In genomic region chr10:102504179-102504975, GRCh38 we compare ENCODE assay signal across 8 cellular contexts. TPM values are rescaled to one million over a fixed set of nuclear protein-coding genes. Genes with fewer than 3 reads are reported as not detected.
DNase-seq lines count a peak whose midpoint lies in the region; ATAC-seq, FAIRE-seq and TF ChIP-seq lines count a peak whose summit lies in the region.

No MANE protein-coding gene starts in this region.

- H3K4me2 ChIP-seq in GM23248 (ENCODE audit: unreplicated experiment), result peak overlapping the region; percentile 83
- H3K4me2 ChIP-seq in astrocyte (ENCODE audit: low read length), result peak overlapping the region; percentile 100

- in situ Hi-C loops in GM23248 (cut with MboI), result no loop called here

- H3K36me3 Mint-ChIP-seq in astrocyte (ENCODE audit: low read depth, unreplicated experiment), result no peaks in the 10 kb centered on the region

- H3K9me3 ChIP-seq in GM23248 (ENCODE audit: low read depth), result no peaks in the 10 kb centered on the region
- no peaks in the 10 kb centered on the region for H3K9me3 ChIP-seq in astrocyte (ENCODE audit: insufficient read depth, low read depth, low read length)
- H3K9me3 ChIP-seq in iPS-20b (ENCODE audit: insufficient read depth, low read depth, low read length), result no peaks in the 10 kb centered on the region
- H3K9me3 ChIP-seq in small intestine (ENCODE audit: control insufficient read depth, low read depth), result no peaks in the 10 kb centered on the region

- peak overlapping the region; percentile 91 for H3K27ac Mint-ChIP-seq in astrocyte (ENCODE audit: unreplicated experiment)

- no peaks in the 10 kb centered on the region for H3K9me3 Mint-ChIP-seq in astrocyte (ENCODE audit: unreplicated experiment)

- peak overlapping the region; percentile 91 for H3K4me3 ChIP-seq in GM23248
- peak overlapping the region; percentile 96 for H3K4me3 ChIP-seq in astrocyte (ENCODE audit: insufficient read depth, low read depth, low read length)
- H3K4me3 ChIP-seq in iPS-20b (ENCODE audit: low read length), result peak overlapping the region; percentile 87
- peak overlapping the region; percentile 84 to 96 for H3K4me3 ChIP-seq in small intestine (ENCODE audit: low read depth in 1 of 2, low read length in 2 of 2)

- H3K4me3 Mint-ChIP-seq in astrocyte (ENCODE audit: unreplicated experiment), result peak overlapping the region; percentile 93

- H3K9me2 ChIP-seq in GM23248 (ENCODE audit: insufficient read depth), result no peaks in the 10 kb centered on the region

- TF ChIP-seq CTCF in RWPE1 (conservative IDR thresholded peaks at IDR 0.05; ENCODE audit: low read depth), result no peak
- TF ChIP-seq CTCF in astrocyte (IDR thresholded peaks at IDR 0.05; ENCODE audit: insufficient read depth, low read depth, low read length), result no peak

- peaks cover 22% of the 10 kb centered on the region for H3F3A ChIP-seq in GM23248 (ENCODE audit: insufficient read depth)

- no peaks in the 10 kb centered on the region for H3K27me3 ChIP-seq in GM23248 (replicated peaks; ENCODE audit: insufficient read depth)
- H3K27me3 ChIP-seq in astrocyte (ENCODE audit: insufficient read depth, low read length), result no peaks in the 10 kb centered on the region
- peaks cover 15% of the 10 kb centered on the region for H3K27me3 ChIP-seq in iPS-20b (ENCODE audit: insufficient read depth, low read length)
- no peaks in the 10 kb centered on the region for H3K27me3 ChIP-seq in small intestine (ENCODE audit: control insufficient read depth in 2 of 2, insufficient read depth in 2 of 2, low read length in 2 of 2)

- FAIRE-seq in astrocyte (lab: Jason Lieb, UNC) (no peak), small intestine (lab: Jason Lieb, UNC) (no peak), frontal cortex (lab: Jason Lieb, UNC) (no peak)

- H3K27ac ChIP-seq in GM23248 (peak overlapping the region; percentile 3; the same call in 1 of the 2 replicates), RWPE1 (peak overlapping the region; percentile 76), astrocyte (ENCODE audit: low read depth, low read length) (peak overlapping the region; percentile 38), iPS-20b (ENCODE audit: low read length) (no peak overlapping the region), small intestine (ENCODE audit: low read depth in 1 of 2, low read length in 1 of 2) (peak overlapping the region; percentile 36 to 75)

- CTCF ChIA-PET in RWPE1 (lab: Yijun Ruan, JAX), result interaction anchor here (0.5 to 1.9 kb wide), 14 partner anchors 13 to 315 kb away, joined by 3 to 16 read pairs (median 3); partner anchors contain the start of gene C10orf95

- H3K9ac ChIP-seq in GM23248, result peak overlapping the region; percentile 82
- peak overlapping the region; percentile 88 for H3K9ac ChIP-seq in astrocyte (ENCODE audit: low read length)
- H3K9ac ChIP-seq in iPS-20b (ENCODE audit: low read depth, low read length), result peak overlapping the region; percentile 69

- peaks cover 3% of the 10 kb centered on the region for H3K4me1 Mint-ChIP-seq in astrocyte (ENCODE audit: low read depth, unreplicated experiment)

- POLR2A ChIA-PET in RWPE1 (lab: Yijun Ruan, JAX; ENCODE audit: low non-redundant PET), result no interaction called here

- peak overlapping the region; percentile 72 for H2AFZ ChIP-seq in GM23248
- peak overlapping the region; percentile 75 for H2AFZ ChIP-seq in astrocyte (ENCODE audit: low read depth, low read length)

- ATAC-seq in GM18498 (IDR thresholded peaks at IDR 0.05; ENCODE audit: unreplicated experiment) (no peak), GM18909 (IDR thresholded peaks at IDR 0.05; ENCODE audit: poor library complexity, unreplicated experiment) (no peak)

- no peaks in the 10 kb centered on the region for H4K20me1 ChIP-seq in GM23248 (ENCODE audit: insufficient read depth)
- peaks cover 64% of the 10 kb centered on the region for H4K20me1 ChIP-seq in astrocyte (ENCODE audit: insufficient read depth, low read length)

- H3K79me2 ChIP-seq in GM23248 (ENCODE audit: insufficient read depth) (peaks cover 78% of the 10 kb centered on the region), astrocyte (ENCODE audit: insufficient read depth, low read length) (peaks cover 62% of the 10 kb centered on the region)

- no peaks in the 10 kb centered on the region for H3K36me3 ChIP-seq in GM23248 (ENCODE audit: low read depth)
- no peaks in the 10 kb centered on the region for H3K36me3 ChIP-seq in astrocyte (ENCODE audit: insufficient read depth, low read length)
- peaks cover 12% of the 10 kb centered on the region for H3K36me3 ChIP-seq in iPS-20b (ENCODE audit: insufficient read depth, low read depth, low read length)
- peaks cover 0 to 3% of the 10 kb centered on the region in 2 donors for H3K36me3 ChIP-seq in small intestine (ENCODE audit: control insufficient read depth in 2 of 2, insufficient read depth in 2 of 2, low read length in 2 of 2)

- 1 to 4% methylated on average over 32 to 47 of the region's 47 CpGs for WGBS in GM23248 (ENCODE audit: low coverage in 1 of 2, low lambda C conversion rate in 2 of 2, missing lambda C conversion rate in 2 of 2), 2 experiments
- 1% methylated on average over 43 to 47 of the region's 47 CpGs for WGBS in small intestine, 3 donors

- H3K27me3 Mint-ChIP-seq in astrocyte (ENCODE audit: low read depth, unreplicated experiment), result no peaks in the 10 kb centered on the region

- DNase-seq in GM23248, result peak; percentile 39
- DNase-seq in RWPE1 (ENCODE audit: low spot score), result peak; percentile 33
- no peak for DNase-seq in astrocyte (ENCODE audit: low read depth)
- DNase-seq in small intestine, result peak; percentile 68
- DNase-seq in frontal cortex (ENCODE audit: low spot score in 2 of 2), result no peak

- H3K4me1 ChIP-seq in GM23248 (ENCODE audit: insufficient read depth), result peaks cover 21% of the 10 kb centered on the region
- peaks cover 11% of the 10 kb centered on the region for H3K4me1 ChIP-seq in astrocyte (ENCODE audit: insufficient read depth, low read length)
- H3K4me1 ChIP-seq in iPS-20b (ENCODE audit: insufficient read depth, low read length), result peaks cover 5% of the 10 kb centered on the region
- no peaks in the 10 kb centered on the region for H3K4me1 ChIP-seq in small intestine (ENCODE audit: control insufficient read depth in 2 of 2, insufficient read depth in 1 of 2, low read depth in 1 of 2, low read length in 1 of 2)

RNA-seq across cellular contexts. Expression of gene SUFU, which starts 0.6 kb away (rescaled TPM):
- total RNA-seq in GM23248 (2014; rRNA removed; shearing (Covaris generic)), result 3.1 and 3.7 TPM in 2 replicates
- polyA plus RNA-seq in GM23248 (2016; fragmentation: Nextera tagmentation; extraction: Ambion mirVana) (5.0 and 5.5 TPM in 2 replicates), small intestine (1 to 10 TPM; 2.2 to 5.0 (median 3.1) TPM)
- total RNA-seq in astrocyte (25.8 and 26.2 TPM in 2 replicates), frontal cortex (2.9 TPM)

RNA-seq across cellular contexts. Expression of gene ACTR1A, which starts 1.9 kb away (rescaled TPM):
- total RNA-seq in GM23248 (2014; rRNA removed; shearing (Covaris generic)), result 109 and 134 TPM in 2 replicates
- polyA plus RNA-seq in GM23248 (2016; fragmentation: Nextera tagmentation; extraction: Ambion mirVana), result 127 and 134 TPM in 2 replicates
- 145 and 155 TPM in 2 replicates for total RNA-seq in astrocyte
- polyA plus RNA-seq in small intestine, result 10 to 100 TPM; 66.7 to 68.1 (median 67.8) TPM
- 238 TPM for total RNA-seq in frontal cortex

RNA-seq across cellular contexts. Expression of gene C10orf95, which starts 53.0 kb away (rescaled TPM):
- not detected in 2 replicates for total RNA-seq in GM23248 (2014; rRNA removed; shearing (Covaris generic))
- polyA plus RNA-seq in GM23248 (2016; fragmentation: Nextera tagmentation; extraction: Ambion mirVana) (not detected in 2 replicates), small intestine (under 1 TPM in 1 of 3 donors, not detected in 2; 0.61 TPM)
- total RNA-seq in astrocyte (0.19 and 0.20 TPM in 2 replicates), frontal cortex (0.82 TPM)

Comparison
In these comparisons a context has a peak if more than half of its experiments do, and no peak if none do; other contexts are left out.
1. DNase-seq: peak in GM23248 (single experiment), RWPE1 (single experiment) and small intestine (single experiment); none in astrocyte (single experiment) and frontal cortex (0 of 2).
2. Peak in every context shown above with its lines, with median percentiles within 50 percentile points of each other: H3K4me3 ChIP-seq and H3K9ac ChIP-seq.